In the genomic region with DNA sequence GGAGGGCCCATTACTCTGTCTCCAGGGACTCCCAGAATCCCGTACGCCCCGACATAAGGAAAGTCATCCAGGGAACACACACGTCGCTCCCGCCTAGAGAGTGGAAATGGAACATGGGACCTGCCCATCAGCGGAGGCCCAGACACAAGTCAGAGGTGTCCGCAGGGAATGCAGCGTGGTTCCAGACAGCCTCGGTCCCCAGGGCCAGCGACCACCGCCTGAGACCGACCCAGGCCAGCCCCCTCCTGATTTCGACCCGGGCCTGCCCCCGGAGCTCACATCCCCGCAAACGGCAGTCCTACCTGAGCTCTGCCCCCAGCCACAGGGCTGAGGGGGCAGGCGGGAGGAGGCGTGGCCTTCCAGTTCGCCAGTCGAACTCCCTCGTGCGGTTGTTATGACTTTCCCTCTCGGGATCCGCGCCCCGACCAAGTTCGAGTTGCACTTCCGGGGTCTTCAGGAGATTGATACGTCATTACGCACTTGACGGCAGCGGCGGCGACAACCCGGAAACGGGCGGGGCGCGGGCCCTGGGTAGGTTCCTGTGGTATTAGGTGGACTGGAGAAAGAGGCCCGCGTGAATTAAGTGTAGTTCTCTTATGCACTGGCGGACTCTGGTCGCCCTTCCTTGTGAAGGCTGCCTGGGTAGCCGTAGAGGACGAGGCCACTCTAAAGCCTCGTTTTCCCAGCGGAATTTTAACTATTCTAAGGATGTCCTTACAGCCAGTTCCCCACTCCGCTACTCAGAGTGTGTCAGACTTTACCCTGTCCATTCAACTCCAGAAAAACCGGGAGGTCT, we compare ENCODE assay signal across 8 cellular contexts.
DNase-seq lines count a peak whose midpoint lies in the region; ATAC-seq, FAIRE-seq and TF ChIP-seq lines count a peak whose summit lies in the region.

No MANE protein-coding gene starts in this region.

- no peaks in the 10 kb centered on the region for H3K36me3 ChIP-seq in HAP-1 (replicated peaks)
- no peaks in the 10 kb centered on the region for H3K36me3 ChIP-seq in neural cell (ENCODE audit: insufficient read depth, low read length)

- H3K9ac ChIP-seq in neural cell (ENCODE audit: low read length): peak overlapping the region; percentile 74

- H3K9me3 Mint-ChIP-seq in stimulated activated naive CD8-positive, alpha-beta T cell treated with anti-CD3 and anti-CD28 coated beads, Interleukin-15, amount 100 ng/mL, for 72 hours: peaks cover 24 to 26% of the 10 kb centered on the region in 2 donors

- TF ChIP-seq CTCF in fibroblast of villous mesenchyme (IDR thresholded peaks at IDR 0.05; ENCODE audit: insufficient read depth, low read depth, low read length) (peak; percentile 10), neural cell (IDR thresholded peaks at IDR 0.05; ENCODE audit: poor library complexity, severe bottlenecking) (peak; percentile 46)

- H3K9me3 ChIP-seq in HAP-1 (peaks cover 4% of the 10 kb centered on the region; the same call in 1 of the 2 replicates), neural cell (ENCODE audit: low read length) (peaks cover under 1% of the 10 kb centered on the region)

- in situ Hi-C loops in HAP-1 (cut with MboI; ENCODE audit: low sequenced_read_pairs): no loop called here

- H3K79me2 ChIP-seq in neural cell (replicated peaks; ENCODE audit: insufficient read depth, low read length): peaks cover 1% of the 10 kb centered on the region

- DNase-seq in HAP-1 (ENCODE audit: low spot score in 2 of 2): peak; percentile 95 to 96
- peak; percentile 97 for DNase-seq in M059J (ENCODE audit: low read depth)
- DNase-seq in SHP77 (lab: John Stamatoyannopoulos, UW): peak; percentile 97 to 98
- peak; percentile 83 for DNase-seq in activated gamma-delta T cell (lab: John Stamatoyannopoulos, UW)
- DNase-seq in fibroblast of villous mesenchyme (ENCODE audit: low read depth): peak; percentile 97
- DNase-seq in stimulated activated naive CD8-positive, alpha-beta T cell treated with anti-CD3 and anti-CD28 coated beads, Interleukin-15, amount 100 ng/mL, for 72 hours: peak; percentile 84 to 93

- H3K27me3 ChIP-seq in HAP-1 (ENCODE audit: low read depth) (no peaks in the 10 kb centered on the region), neural cell (ENCODE audit: insufficient read depth, low read depth, low read length) (no peaks in the 10 kb centered on the region)

- peak overlapping the region; percentile 91 to 96 for H3K4me3 Mint-ChIP-seq in stimulated activated naive CD8-positive, alpha-beta T cell treated with anti-CD3 and anti-CD28 coated beads, Interleukin-15, amount 100 ng/mL, for 72 hours

- peaks cover 9% of the 10 kb centered on the region for H3K4me1 ChIP-seq in HAP-1

- TF ChIP-seq RAD21 in neural cell (conservative IDR thresholded peaks at IDR 0.05): peak; percentile 54

- H3K4me1 Mint-ChIP-seq in stimulated activated naive CD8-positive, alpha-beta T cell treated with anti-CD3 and anti-CD28 coated beads, Interleukin-15, amount 100 ng/mL, for 72 hours: peaks cover 27% of the 10 kb centered on the region

- H3K27ac Mint-ChIP-seq in stimulated activated naive CD8-positive, alpha-beta T cell treated with anti-CD3 and anti-CD28 coated beads, Interleukin-15, amount 100 ng/mL, for 72 hours: peak overlapping the region; percentile 97 to 99

- peak; percentile 99 for ATAC-seq in stimulated activated naive CD8-positive, alpha-beta T cell treated with anti-CD3 and anti-CD28 coated beads, Interleukin-15, amount 100 ng/mL, for 72 hours

- TF ChIP-seq EP300 in neural cell (conservative IDR thresholded peaks at IDR 0.05; ENCODE audit: poor library complexity, severe bottlenecking): peak; percentile 63

- H3K9me2 ChIP-seq in neural cell (ENCODE audit: insufficient read depth, low read length): no peaks in the 10 kb centered on the region

- H4K20me1 ChIP-seq in neural cell (ENCODE audit: insufficient read depth): no peaks in the 10 kb centered on the region

- H3F3A ChIP-seq in neural cell (ENCODE audit: insufficient read depth, low read length, poor library complexity, severe bottlenecking): no peaks in the 10 kb centered on the region

- H3K4me2 ChIP-seq in neural cell (ENCODE audit: low read length): peak overlapping the region; percentile 79

- H2AFZ ChIP-seq in neural cell (ENCODE audit: low read depth, low read length): peak overlapping the region; percentile 80

- peak overlapping the region; percentile 64 for H3K27ac ChIP-seq in neural cell (ENCODE audit: low read length)

- peaks cover 6% of the 10 kb centered on the region for H3K27me3 Mint-ChIP-seq in stimulated activated naive CD8-positive, alpha-beta T cell treated with anti-CD3 and anti-CD28 coated beads, Interleukin-15, amount 100 ng/mL, for 72 hours

- peak; percentile 98 for FAIRE-seq in G401.6 (lab: Jason Lieb, UNC)

- H3K4me3 ChIP-seq in HAP-1 (peak overlapping the region; percentile 81), fibroblast of villous mesenchyme (ENCODE audit: low read depth, low read length) (peak overlapping the region; percentile 89), neural cell (ENCODE audit: low read length) (peak overlapping the region; percentile 93)

TF ChIP-seq in neural cell, 6 proteins besides CTCF, POLR2A, EP300 and RAD21:
- TF ChIP-seq POLR2AphosphoS5 (IDR thresholded peaks at IDR 0.05) (peak; percentile 67), SMC3 (conservative IDR thresholded peaks at IDR 0.05; ENCODE audit: poor library complexity) (peak; percentile 70), REST (IDR thresholded peaks at IDR 0.05; ENCODE audit: borderline replicate concordance) (no peak), MXI1 (conservative IDR thresholded peaks at IDR 0.05; ENCODE audit: poor library complexity, severe bottlenecking) (peak; percentile 92)

Comparison
In these comparisons a context has a peak if more than half of its experiments do, and no peak if none do; other contexts are left out.
1. Peak in every context shown above with its lines: DNase-seq, ATAC-seq, H3K4me3 ChIP-seq and H3K27ac ChIP-seq.